8 cellular contexts compared by ENCODE assay signal in genomic region chr6:136593748-136594490, GRCh38. TPM values are rescaled to one million over a fixed set of nuclear protein-coding genes. Genes with fewer than 3 reads are reported as not detected.
A peak's percentile ranks its signal among the peaks of the same experiment; 100 is the strongest.
DNase-seq lines count a peak whose midpoint lies in the region; ATAC-seq and TF ChIP-seq lines count a peak whose summit lies in the region.

No MANE protein-coding gene starts in this region.

- H3K4me3 Mint-ChIP-seq in memory B cell = peak overlapping the region; percentile 7

- DNase-seq in BJ (ENCODE audit: low read depth) = peak; percentile 97
- DNase-seq in RKO (ENCODE audit: low spot score) = peak; percentile 98
- DNase-seq in brain pericyte (ENCODE audit: low read depth, low spot score) = peak; percentile 50
- peak in 1 of 2 donors; percentile 22 for DNase-seq in memory B cell (ENCODE audit: low spot score in 2 of 2)
- DNase-seq in NCI-H1048 (lab: John Stamatoyannopoulos, UW) = no peak
- DNase-seq in NCI-H1092 (lab: John Stamatoyannopoulos, UW) = no peak

- POLR2A ChIA-PET in BJ (lab: Charles Lee) = interaction anchor here (0.6 kb wide), 1 partner anchor 18 kb away, joined by 10 read pairs; no protein-coding TSS in a partner anchor

- no peaks in the 10 kb centered on the region for H3K9me3 Mint-ChIP-seq in memory B cell

- peaks cover 64% of the 10 kb centered on the region for H3K36me3 Mint-ChIP-seq in memory B cell

- no peak overlapping the region for H3K4me3 ChIP-seq in BJ (ENCODE audit: low read depth, low read length)

- H3K27me3 ChIP-seq in BJ (ENCODE audit: control insufficient read depth, insufficient read depth, low read length) = no peaks in the 10 kb centered on the region

- H3K27ac Mint-ChIP-seq in memory B cell = peak overlapping the region; percentile 87

- H3K27me3 Mint-ChIP-seq in memory B cell = no peaks in the 10 kb centered on the region

- CTCF ChIA-PET in BJ (lab: Yijun Ruan, JAX) = interaction anchor here (1.0 to 2.2 kb wide), 4 partner anchors 8 to 198 kb away, joined by 3 to 12 read pairs (median 4); partner anchors contain the start of gene MAP3K5

- no peak for TF ChIP-seq CTCF in BJ (IDR thresholded peaks at IDR 0.05; ENCODE audit: insufficient read depth, low read depth, low read length)

- ATAC-seq in GM18873 (IDR thresholded peaks at IDR 0.05; ENCODE audit: low FRiP score, unreplicated experiment) = peak; percentile 98
- peak; percentile 96 for ATAC-seq in HG03060 (IDR thresholded peaks at IDR 0.05; ENCODE audit: low read depth, unreplicated experiment)
- ATAC-seq in memory B cell (ENCODE audit: low read depth) = peak; percentile 94

- H3K4me1 Mint-ChIP-seq in memory B cell = peaks cover 24% of the 10 kb centered on the region

- no peaks in the 10 kb centered on the region for H3K36me3 ChIP-seq in BJ (ENCODE audit: control insufficient read depth, insufficient read depth, low read length)

RNA-seq across cellular contexts. Expression of gene MAP7, which starts 43.7 kb away (rescaled TPM):
- 0.29 and 0.45 TPM in 2 replicates for polyA plus RNA-seq in BJ (2011; rRNA removed)
- 0.19 TPM in 1 of 2 replicates, not detected in the other for polyA minus RNA-seq in BJ (2011; rRNA and poly(A)+ RNA removed)

Comparison
In these comparisons a context has a peak if more than half of its experiments do, and no peak if none do; other contexts are left out.
1. DNase-seq: peak in BJ (single experiment), RKO (single experiment) and brain pericyte (single experiment); none in NCI-H1048 (single experiment) and NCI-H1092 (single experiment).
2. Peak in every context shown above with its lines, with median percentiles within 50 percentile points of each other: ATAC-seq.